Comparison of ENCODE assay signal across 27 cellular contexts in genomic region chr1:163263818-163264217, GRCh38. TPM values are rescaled to one million over a fixed set of nuclear protein-coding genes. Genes with fewer than 3 reads are reported as not detected.
DNase-seq lines count a peak whose midpoint lies in the region; ATAC-seq, FAIRE-seq and TF ChIP-seq lines count a peak whose summit lies in the region.
"Had no signal": no experiment of that assay in that cellular context is flagged by ENCODE, and none has a peak within 500 bp of the region (broad histone marks: within the 10 kb centered on the region; RNA-seq: fewer than 3 reads in every experiment).

No MANE protein-coding gene starts in this region.

- no peaks in the 10 kb centered on the region for H3K79me2 ChIP-seq in GM12878 (ENCODE audit: control insufficient read depth, insufficient read depth, low read length)

- CTCF ChIA-PET in GM12878 (lab: Yijun Ruan, JAX) = interaction anchor here (0.6 kb wide), 1 partner anchor 52 kb away, joined by 3 read pairs; no protein-coding TSS in a partner anchor

- H3K4me2 ChIP-seq in GM12878 (ENCODE audit: control insufficient read depth, insufficient read depth) = no peak overlapping the region

- no peak for FAIRE-seq in GM12878 (lab: Jason Lieb, UNC)
- no peak for FAIRE-seq in H54 (lab: Jason Lieb, UNC)
- FAIRE-seq: H1 had no signal

- intact Hi-C loops in GM12878 (cut with micrococcal nuclease; ENCODE audit: unreplicated experiment) = loop anchor here (10.0 kb wide), 1 partner anchor 59 kb away; the partner anchor contains the start of gene RGS5
- intact Hi-C loops in activated T-helper 1 cell treated with anti-CD3 and anti-CD28 coated beads, Interleukin-12 subunit alpha, Interleukin-12 subunit beta, Interleukin-2, Interleukin-4 antibody, amounts not matched to agents 30 ng/mL and 10 ng/mL and 1 ng/mL, durations not matched to agents 14 hours and 24 hours and 36 hours (cut with micrococcal nuclease) = no loop called here

- DNase-seq in GM20000 (ENCODE audit: low spot score) = peak; percentile 8
- DNase-seq in GM12878 (ENCODE audit: low read depth, low spot score) = no peak
- no peak for DNase-seq in activated T-helper 1 cell treated with anti-CD3 and anti-CD28 coated beads, Interleukin-12 subunit alpha, Interleukin-12 subunit beta, Interleukin-2, Interleukin-4 antibody, amounts not matched to agents 30 ng/mL and 10 ng/mL and 1 ng/mL, durations not matched to agents 14 hours and 24 hours and 36 hours (ENCODE audit: low spot score)
- no peak for DNase-seq in H54 (ENCODE audit: insufficient read length, low spot score)
- no peak for DNase-seq in stimulated activated naive B cell treated with anti-CD40 and anti-IgM and Interleukin-4, amounts not matched to agents 10 μg/mL and 1 μg/mL and 100 μg/mL, for 72 hours
- DNase-seq in SIG-M5 (lab: John Stamatoyannopoulos, UW) = no peak
- DNase-seq: activated CD4-positive, alpha-beta T cell treated with anti-CD3 and anti-CD28 coated beads, Interleukin-2, amount 10 ng/mL, durations not matched to agents 7 days and 5 days; activated naive CD8-positive, alpha-beta T cell treated with anti-CD3 and anti-CD28 coated beads, Interleukin-2, amount 10 ng/mL, durations not matched to agents 7 days and 5 days; body of pancreas; Caco-2; effector CD4-positive, alpha-beta T cell; foreskin keratinocyte; hypothalamus; NCI-H1436 treated with DMSO at 0.1 percent for 48 hours; NCI-H2171; sigmoid colon; stimulated activated CD4-positive, alpha-beta T cell treated with anti-CD3 and anti-CD28 coated beads, Interleukin-15, amount 100 ng/mL, for 24 hours had no signal

- no peak for TF ChIP-seq POLR2A in GM12878 (IDR thresholded peaks at IDR 0.05; ENCODE audit: low read depth, low read length)
- TF ChIP-seq POLR2A in H54 (IDR thresholded peaks at IDR 0.05; ENCODE audit: low read depth, low read length) = no peak

- no TSS peak for BruUV-seq in GM12878 (replicated peaks; lab: Mats Ljungman, UMichigan)

- in situ Hi-C loops in GM12878 (cut with MboI) = no loop called here

- H3K9me3 ChIP-seq in GM12878 (replicated peaks; ENCODE audit: control insufficient read depth, insufficient read depth, low read length) = no peaks in the 10 kb centered on the region
- H3K9me3 ChIP-seq: body of pancreas, Caco-2, sigmoid colon had no signal

- TF ChIP-seq RAD21 in GM12878 (IDR thresholded peaks at IDR 0.05; ENCODE audit: insufficient read depth, low read depth, low read length) = no peak

- H3K36me3 Mint-ChIP-seq in activated T-helper 1 cell treated with anti-CD3 and anti-CD28 coated beads, Interleukin-12 subunit alpha, Interleukin-12 subunit beta, Interleukin-2, Interleukin-4 antibody, amounts not matched to agents 30 ng/mL and 10 ng/mL and 1 ng/mL, durations not matched to agents 14 hours and 24 hours and 36 hours (ENCODE audit: low read depth) = no peaks in the 10 kb centered on the region
- H3K36me3 Mint-ChIP-seq in stimulated activated naive B cell treated with anti-CD40 and anti-IgM and Interleukin-4, amounts not matched to agents 10 μg/mL and 1 μg/mL and 100 μg/mL, for 72 hours = peaks cover 0 to 5% of the 10 kb centered on the region in 2 donors
- H3K36me3 Mint-ChIP-seq: type B pancreatic cell had no signal

- H3K27me3 Mint-ChIP-seq in activated T-helper 1 cell treated with anti-CD3 and anti-CD28 coated beads, Interleukin-12 subunit alpha, Interleukin-12 subunit beta, Interleukin-2, Interleukin-4 antibody, amounts not matched to agents 30 ng/mL and 10 ng/mL and 1 ng/mL, durations not matched to agents 14 hours and 24 hours and 36 hours (ENCODE audit: insufficient read depth) = no peaks in the 10 kb centered on the region
- no peaks in the 10 kb centered on the region for H3K27me3 Mint-ChIP-seq in stimulated activated naive B cell treated with anti-CD40 and anti-IgM and Interleukin-4, amounts not matched to agents 10 μg/mL and 1 μg/mL and 100 μg/mL, for 72 hours
- H3K27me3 Mint-ChIP-seq: activated CD4-positive, alpha-beta T cell treated with anti-CD3 and anti-CD28 coated beads, Interleukin-2, amount 10 ng/mL, durations not matched to agents 7 days and 5 days; activated naive CD8-positive, alpha-beta T cell treated with anti-CD3 and anti-CD28 coated beads, Interleukin-2, amount 10 ng/mL, durations not matched to agents 7 days and 5 days; activated T-helper 17 cell treated with anti-CD3 and anti-CD28 coated beads, Interleukin-2, amount 50 U/mL, for 72 hours; IgD-negative memory B cell; progenitor cell of endocrine pancreas; type B pancreatic cell had no signal

- no peaks in the 10 kb centered on the region for H3K4me1 ChIP-seq in GM12878 (ENCODE audit: control insufficient read depth, insufficient read depth, low read length)
- H3K4me1 ChIP-seq: body of pancreas, Caco-2, foreskin keratinocyte had no signal

- RAD21 ChIA-PET in GM12878 (lab: Charles Lee; ENCODE audit: unreplicated experiment) = no interaction called here

- ATAC-seq in GM18511 (IDR thresholded peaks at IDR 0.05; ENCODE audit: unreplicated experiment) (peak; percentile 78), HG02981 (IDR thresholded peaks at IDR 0.05; ENCODE audit: unreplicated experiment) (peak; percentile 69), GM12878 (peak; percentile 90)
- no peak for ATAC-seq in stimulated activated naive B cell treated with anti-CD40 and anti-IgM and Interleukin-4, amounts not matched to agents 10 μg/mL and 1 μg/mL and 100 μg/mL, for 72 hours (replicated peaks)
- ATAC-seq: activated T-helper 17 cell treated with anti-CD3 and anti-CD28 coated beads, Interleukin-2, amount 50 U/mL, for 72 hours; SK-N-SH treated with all-trans-retinoic acid at 6 μM for 48 hours had no signal

- no peak for TF ChIP-seq EP300 in GM12878 (IDR thresholded peaks at IDR 0.05; ENCODE audit: borderline replicate concordance in 1 of 2, control insufficient read depth in 1 of 2, low read depth in 2 of 2, low read length in 2 of 2)

- no peaks in the 10 kb centered on the region for H3K36me3 ChIP-seq in GM12878 (ENCODE audit: control insufficient read depth in 2 of 2, insufficient read depth in 2 of 2, low read length in 1 of 2)
- H3K36me3 ChIP-seq: BLaER1 treated with 17β-estradiol and CSF1 and Interleukin-3, amounts not matched to agents 10 nM and 100 nM; sigmoid colon had no signal

- H3K4me3 ChIP-seq in GM12878 = no peak overlapping the region
- H3K4me3 ChIP-seq: BLaER1 treated with 17β-estradiol and CSF1 and Interleukin-3, amounts not matched to agents 10 nM and 100 nM; body of pancreas; sigmoid colon had no signal

- H2AFZ ChIP-seq in GM12878 (ENCODE audit: control insufficient read depth, low read depth, low read length) = no peak overlapping the region

- SMC1A ChIA-PET in GM12878 (lab: Charles Lee; ENCODE audit: uncharacterized antibody, unreplicated experiment) = interaction anchor here (0.8 to 1.2 kb wide), 3 partner anchors 11 to 52 kb away, joined by 3 to 4 read pairs (median 3); no protein-coding TSS in a partner anchor

- no peak overlapping the region for H3K4me3 Mint-ChIP-seq in activated T-helper 1 cell treated with anti-CD3 and anti-CD28 coated beads, Interleukin-12 subunit alpha, Interleukin-12 subunit beta, Interleukin-2, Interleukin-4 antibody, amounts not matched to agents 30 ng/mL and 10 ng/mL and 1 ng/mL, durations not matched to agents 14 hours and 24 hours and 36 hours
- H3K4me3 Mint-ChIP-seq in stimulated activated naive B cell treated with anti-CD40 and anti-IgM and Interleukin-4, amounts not matched to agents 10 μg/mL and 1 μg/mL and 100 μg/mL, for 72 hours = no peak overlapping the region
- H3K4me3 Mint-ChIP-seq: activated CD4-positive, alpha-beta T cell treated with anti-CD3 and anti-CD28 coated beads, Interleukin-2, amount 10 ng/mL, durations not matched to agents 7 days and 5 days; activated naive CD8-positive, alpha-beta T cell treated with anti-CD3 and anti-CD28 coated beads, Interleukin-2, amount 10 ng/mL, durations not matched to agents 7 days and 5 days; activated T-helper 17 cell treated with anti-CD3 and anti-CD28 coated beads, Interleukin-2, amount 50 U/mL, for 72 hours; IgD-negative memory B cell; type B pancreatic cell had no signal

- H3K9me3 Mint-ChIP-seq in activated T-helper 1 cell treated with anti-CD3 and anti-CD28 coated beads, Interleukin-12 subunit alpha, Interleukin-12 subunit beta, Interleukin-2, Interleukin-4 antibody, amounts not matched to agents 30 ng/mL and 10 ng/mL and 1 ng/mL, durations not matched to agents 14 hours and 24 hours and 36 hours = no peaks in the 10 kb centered on the region
- H3K9me3 Mint-ChIP-seq in stimulated activated naive B cell treated with anti-CD40 and anti-IgM and Interleukin-4, amounts not matched to agents 10 μg/mL and 1 μg/mL and 100 μg/mL, for 72 hours = no peaks in the 10 kb centered on the region
- H3K9me3 Mint-ChIP-seq: activated CD4-positive, alpha-beta T cell treated with anti-CD3 and anti-CD28 coated beads, Interleukin-2, amount 10 ng/mL, durations not matched to agents 7 days and 5 days; activated naive CD8-positive, alpha-beta T cell treated with anti-CD3 and anti-CD28 coated beads, Interleukin-2, amount 10 ng/mL, durations not matched to agents 7 days and 5 days; type B pancreatic cell had no signal

- no peak for TF ChIP-seq CTCF in GM20000 (IDR thresholded peaks at IDR 0.05; ENCODE audit: extremely low read depth, missing control alignments)
- no peak for TF ChIP-seq CTCF in GM12878 (IDR thresholded peaks at IDR 0.05 in 2 of 3, conservative IDR thresholded peaks at IDR 0.05 in 1 of 3; ENCODE audit: control insufficient read depth in 2 of 3, extremely low read depth in 1 of 3, insufficient read depth in 1 of 3, low read depth in 3 of 3, low read length in 3 of 3)

- WGBS in GM12878 (ENCODE audit: insufficient coverage, insufficient replicate concordance, low lambda C conversion rate, missing lambda C conversion rate) = 92% methylated on average over 1 of the region's 1 CpG

- no peak overlapping the region for H3K9ac ChIP-seq in GM12878 (ENCODE audit: control insufficient read depth, insufficient read depth, low read length)
- H3K9ac ChIP-seq: BLaER1 treated with 17β-estradiol and CSF1 and Interleukin-3, amounts not matched to agents 10 nM and 100 nM had no signal

- H3K27ac ChIP-seq in GM12878 (ENCODE audit: control insufficient read depth, insufficient read depth) = no peak overlapping the region
- H3K27ac ChIP-seq: BLaER1 treated with 17β-estradiol and CSF1 and Interleukin-3, amounts not matched to agents 10 nM and 100 nM; body of pancreas; foreskin keratinocyte; sigmoid colon; VCaP had no signal

- H3K27ac Mint-ChIP-seq in activated T-helper 1 cell treated with anti-CD3 and anti-CD28 coated beads, Interleukin-12 subunit alpha, Interleukin-12 subunit beta, Interleukin-2, Interleukin-4 antibody, amounts not matched to agents 30 ng/mL and 10 ng/mL and 1 ng/mL, durations not matched to agents 14 hours and 24 hours and 36 hours = no peak overlapping the region
- no peak overlapping the region for H3K27ac Mint-ChIP-seq in stimulated activated naive B cell treated with anti-CD40 and anti-IgM and Interleukin-4, amounts not matched to agents 10 μg/mL and 1 μg/mL and 100 μg/mL, for 72 hours
- H3K27ac Mint-ChIP-seq: activated CD4-positive, alpha-beta T cell treated with anti-CD3 and anti-CD28 coated beads, Interleukin-2, amount 10 ng/mL, durations not matched to agents 7 days and 5 days; activated naive CD8-positive, alpha-beta T cell treated with anti-CD3 and anti-CD28 coated beads, Interleukin-2, amount 10 ng/mL, durations not matched to agents 7 days and 5 days; activated T-helper 17 cell treated with anti-CD3 and anti-CD28 coated beads, Interleukin-2, amount 50 U/mL, for 72 hours; IgD-negative memory B cell; progenitor cell of endocrine pancreas; type B pancreatic cell had no signal

- POLR2A ChIA-PET in GM12878 (lab: Charles Lee) = no interaction called here

- no peaks in the 10 kb centered on the region for H3K27me3 ChIP-seq in GM12878 (replicated peaks in 1 of 2; ENCODE audit: control insufficient read depth in 2 of 2, insufficient read depth in 2 of 2, low read length in 1 of 2)
- H3K27me3 ChIP-seq: body of pancreas, foreskin keratinocyte, sigmoid colon had no signal

- H4K20me1 ChIP-seq in GM12878 (ENCODE audit: control insufficient read depth, insufficient read depth) = no peaks in the 10 kb centered on the region
- H4K20me1 ChIP-seq: BLaER1 treated with 17β-estradiol and CSF1 and Interleukin-3, amounts not matched to agents 10 nM and 100 nM had no signal

- no peaks in the 10 kb centered on the region for H3K4me1 Mint-ChIP-seq in activated T-helper 1 cell treated with anti-CD3 and anti-CD28 coated beads, Interleukin-12 subunit alpha, Interleukin-12 subunit beta, Interleukin-2, Interleukin-4 antibody, amounts not matched to agents 30 ng/mL and 10 ng/mL and 1 ng/mL, durations not matched to agents 14 hours and 24 hours and 36 hours (ENCODE audit: low read depth)
- peaks cover 0 to 7% of the 10 kb centered on the region in 2 donors for H3K4me1 Mint-ChIP-seq in stimulated activated naive B cell treated with anti-CD40 and anti-IgM and Interleukin-4, amounts not matched to agents 10 μg/mL and 1 μg/mL and 100 μg/mL, for 72 hours
- H3K4me1 Mint-ChIP-seq: activated T-helper 17 cell treated with anti-CD3 and anti-CD28 coated beads, Interleukin-2, amount 50 U/mL, for 72 hours; IgD-negative memory B cell had no signal

RNA-seq across cellular contexts. Expression of gene NUF2, which starts 57.9 kb away (rescaled TPM):
- total RNA-seq in GM12878 (2013; cell fraction: nucleolus; rRNA removed) = 61.9 and 68.9 TPM in 2 replicates
- total RNA-seq in GM12878 (2014; rRNA removed) = 36.6 and 49.6 TPM in 2 replicates
- total RNA-seq in GM12878 (2014; rRNA removed; fragmentation: Illumina TruSeq; extraction: Trizol) = 58.0 and 59.3 TPM in 2 replicates
- 33.7 and 37.1 TPM in 2 replicates for total RNA-seq in GM12878 (2021)
- polyA plus RNA-seq in GM12878 (2011; ENCODE audit: low read depth) = 8.7 TPM
- polyA plus RNA-seq in GM12878 (2011; rRNA removed) = 57.0 and 96.8 TPM in 2 replicates
- polyA plus RNA-seq in GM12878 (2011; cell fraction: cytosol; rRNA removed) = 18.2 and 19.6 TPM in 2 replicates
- polyA plus RNA-seq in GM12878 (2011; cell fraction: nucleus; rRNA removed) = 54.1 and 62.5 TPM in 2 replicates
- 18.0 and 25.4 TPM in 2 replicates for polyA plus RNA-seq in GM12878 (2012)
- polyA plus RNA-seq in GM12878 (2014; fragmentation: Illumina TruSeq; extraction: Trizol) = 60.4 and 74.3 TPM in 2 replicates
- 10 to 100 TPM; 27.4 to 34.1 TPM for polyA plus RNA-seq in GM12878 (2014; fragmentation: Nextera tagmentation; extraction: Ambion mirVana)
- polyA plus RNA-seq in GM12878 (2014; rRNA removed) = 32.1 and 43.3 TPM in 2 replicates
- 10 to 100 TPM; 54.9 to 62.6 TPM for polyA plus RNA-seq in GM12878 (2016; fragmentation: Nextera tagmentation; extraction: Ambion mirVana)
- 19.9 and 25.1 TPM in 2 replicates for polyA minus RNA-seq in GM12878 (2011; rRNA and poly(A)+ RNA removed)
- 8.3 and 9.9 TPM in 2 replicates for polyA minus RNA-seq in GM12878 (2011; cell fraction: cytosol; rRNA and poly(A)+ RNA removed)
- 33.7 and 34.3 TPM in 2 replicates for polyA minus RNA-seq in GM12878 (2011; cell fraction: nucleus; rRNA and poly(A)+ RNA removed)
- total RNA-seq in activated T-helper 1 cell treated with anti-CD3 and anti-CD28 coated beads, Interleukin-12 subunit alpha, Interleukin-12 subunit beta, Interleukin-2, Interleukin-4 antibody, amounts not matched to agents 30 ng/mL and 10 ng/mL and 1 ng/mL, durations not matched to agents 14 hours and 24 hours and 36 hours = 36.8 and 37.7 TPM in 2 replicates

Comparison
In these comparisons a context has a peak if more than half of its experiments do, and no peak if none do; other contexts are left out.
1. ATAC-seq: peak in GM18511 (single experiment), HG02981 (single experiment) and GM12878 (single experiment); none in stimulated activated naive B cell treated with anti-CD40 and anti-IgM and Interleukin-4, amounts not matched to agents 10 μg/mL and 1 μg/mL and 100 μg/mL, for 72 hours (0 of 2).